In genomic region chr6:148761532-148761951, GRCh38 we compare ENCODE assay signal across 8 cellular contexts. TPM values are rescaled to one million over a fixed set of nuclear protein-coding genes. Genes with fewer than 3 reads are reported as not detected.
A peak's percentile ranks its signal among the peaks of the same experiment; 100 is the strongest.
DNase-seq lines count a peak whose midpoint lies in the region; ATAC-seq, FAIRE-seq and TF ChIP-seq lines count a peak whose summit lies in the region.

No MANE protein-coding gene starts in this region.

- H2BK12ac ChIP-seq in H1 (ENCODE audit: low read depth, low read length) = no peak overlapping the region

- ATAC-seq in GM21367 (IDR thresholded peaks at IDR 0.05; ENCODE audit: unreplicated experiment) = peak; percentile 1
- 0 out of 3 replicates have a peak, but pooled peaks have one; percentile 13 for ATAC-seq in SK-N-SH treated with all-trans-retinoic acid at 6 μM for 48 hours

- H3K79me2 ChIP-seq in H1 (ENCODE audit: control insufficient read depth in 1 of 2, insufficient read depth in 2 of 2, low read length in 2 of 2) = peaks cover 20 to 95% of the 10 kb centered on the region in 2 experiments
- H3K79me2 ChIP-seq in osteoblast (ENCODE audit: insufficient read depth, low read length) = peaks cover 38% of the 10 kb centered on the region

- DNase-seq in H1 (ENCODE audit: low read depth in 1 of 2, low spot score in 2 of 2) (no peak), osteoblast (ENCODE audit: insufficient read length, low spot score, missing footprints) (no peak), HuH-7.5 (ENCODE audit: low spot score) (no peak), NCI-H1417 treated with DMSO at 0.1 percent for 48 hours (lab: John Stamatoyannopoulos, UW) (no peak), SK-N-DZ (ENCODE audit: low spot score) (no peak), NCI-H524 (lab: John Stamatoyannopoulos, UW) (no peak)

- H3K4me3 ChIP-seq in H1 (ENCODE audit: extremely low read depth in 1 of 4, insufficient read depth in 2 of 4, low read depth in 3 of 4, low read length in 4 of 4) (no peak overlapping the region), osteoblast (ENCODE audit: insufficient read depth, low read length) (peak overlapping the region; percentile 63)

- H2AK5ac ChIP-seq in H1 (ENCODE audit: low read depth, low read length) = no peak overlapping the region

- no peak for TF ChIP-seq RAD21 in H1 (IDR thresholded peaks at IDR 0.05 in 1 of 2, conservative IDR thresholded peaks at IDR 0.05 in 1 of 2; ENCODE audit: low read depth in 2 of 2, low read length in 2 of 2)

- H2BK20ac ChIP-seq in H1 (ENCODE audit: low read length) = no peak overlapping the region

- H3K27me3 ChIP-seq in H1 (replicated peaks in 1 of 4; ENCODE audit: control insufficient read depth in 3 of 4, extremely low read depth in 1 of 4, insufficient read depth in 3 of 4, low read length in 3 of 4) (no peaks in the 10 kb centered on the region), osteoblast (ENCODE audit: insufficient read depth, low read length) (no peaks in the 10 kb centered on the region)

- no peak overlapping the region for H4K8ac ChIP-seq in H1 (ENCODE audit: extremely low read depth, insufficient read depth, low read length)

- 83% methylated on average over 7 of the region's 7 CpGs; no CpG with 5 or more reads in 1 of the 2 experiments for WGBS in H1 (ENCODE audit: extremely low coverage in 1 of 2, insufficient coverage in 1 of 2, insufficient read length in 1 of 2, insufficient replicate concordance in 2 of 2, low coverage in 1 of 2, low lambda C conversion rate in 2 of 2, missing lambda C conversion rate in 1 of 2), 2 experiments

- H3K27ac ChIP-seq in H1 (ENCODE audit: low read depth, low read length) = no peak overlapping the region; the same call in 1 of the 2 replicates
- H3K27ac ChIP-seq in osteoblast (ENCODE audit: low read depth, low read length) = peak overlapping the region; percentile 94

- POLR2A ChIA-PET in H1 (lab: Charles Lee; ENCODE audit: partially characterized antibody) = interaction anchor here (0.7 to 1.8 kb wide), 3 partner anchors 9 to 11 kb away, joined by 3 to 7 read pairs (median 4); no protein-coding TSS in a partner anchor

- H3K4me2 ChIP-seq in H1 (ENCODE audit: insufficient read depth in 1 of 2, low read depth in 2 of 2, low read length in 2 of 2) (peak overlapping the region in 1 of 2 experiments; percentile 24; a peak in 2 of 4 replicates), osteoblast (ENCODE audit: insufficient read depth, low read length) (peak overlapping the region; percentile 91)

- H2BK120ac ChIP-seq in H1 (replicated peaks; ENCODE audit: low read depth, low read length) = no peak overlapping the region

- TF ChIP-seq CTCF in H1 (IDR thresholded peaks at IDR 0.05; ENCODE audit: control extremely low read depth in 1 of 3, insufficient read depth in 1 of 3, low read depth in 1 of 3, low read length in 3 of 3) (no peak), osteoblast (IDR thresholded peaks at IDR 0.05; ENCODE audit: extremely low read depth, low read depth, low read length) (no peak)

- H2BK5ac ChIP-seq in H1 (ENCODE audit: low read depth, low read length) = no peak overlapping the region

- TF ChIP-seq EP300 in H1 (IDR thresholded peaks at IDR 0.05; ENCODE audit: borderline replicate concordance in 1 of 2, low read depth in 2 of 2, low read length in 2 of 2) = no peak

- H3K56ac ChIP-seq in H1 (replicated peaks; ENCODE audit: insufficient read length, low read depth, low read length) = no peak overlapping the region

- no peak for TF ChIP-seq POLR2A in H1 (IDR thresholded peaks at IDR 0.05; ENCODE audit: control extremely low read depth in 1 of 2, low read depth in 2 of 2, low read length in 2 of 2)

- FAIRE-seq in H1 (lab: Jason Lieb, UNC) = no peak

- CTCF ChIA-PET in H1 (lab: Charles Lee; ENCODE audit: partially characterized antibody) = interaction anchor here (0.9 to 1.0 kb wide), 4 partner anchors 11 to 54 kb away, joined by 3 to 6 read pairs (median 4); no protein-coding TSS in a partner anchor

- H2BK15ac ChIP-seq in H1 (ENCODE audit: low read length) = no peak overlapping the region

- H3K4me1 ChIP-seq in H1 (replicated peaks in 1 of 4; ENCODE audit: control insufficient read depth in 3 of 4, insufficient read depth in 4 of 4, low read length in 3 of 4) (peaks cover 7 to 23% (median 20%) of the 10 kb centered on the region in 4 experiments), osteoblast (ENCODE audit: insufficient read depth, low read length) (peaks cover 29% of the 10 kb centered on the region)

- H3K4ac ChIP-seq in H1 (replicated peaks; ENCODE audit: insufficient read length, low read depth, low read length) = no peak overlapping the region

- peaks cover 5 to 18% of the 10 kb centered on the region in 2 experiments for H4K20me1 ChIP-seq in H1 (replicated peaks in 1 of 2; ENCODE audit: control insufficient read depth in 1 of 2, insufficient read depth in 2 of 2, low read length in 2 of 2)
- H4K20me1 ChIP-seq in osteoblast (ENCODE audit: insufficient read depth, low read length) = peaks cover 20% of the 10 kb centered on the region

- H3K9ac ChIP-seq in H1 (replicated peaks in 1 of 4; ENCODE audit: extremely low read depth in 1 of 4, low read depth in 3 of 4, low read length in 3 of 4) = no peak overlapping the region

- no peaks in the 10 kb centered on the region for H3K9me3 ChIP-seq in H1 (ENCODE audit: insufficient read depth in 2 of 2, low read depth in 1 of 2, low read length in 1 of 2)
- H3K9me3 ChIP-seq in osteoblast (ENCODE audit: low read depth, low read length) = no peaks in the 10 kb centered on the region

- H3K79me1 ChIP-seq in H1 (ENCODE audit: low read depth, low read length) = peaks cover 9% of the 10 kb centered on the region

- H3K23ac ChIP-seq in H1 (ENCODE audit: insufficient read length) = no peak overlapping the region

- no peak overlapping the region for H4K91ac ChIP-seq in H1 (replicated peaks; ENCODE audit: insufficient read length, low read length)

- H3K18ac ChIP-seq in H1 (ENCODE audit: extremely low read depth, low read length) = peak overlapping the region; percentile 55

- H3K14ac ChIP-seq in H1 (ENCODE audit: insufficient read length) = no peak overlapping the region

- no peak overlapping the region for H4K5ac ChIP-seq in H1 (ENCODE audit: insufficient read length, low read depth, low read length)

- H3K36me3 ChIP-seq in H1 (ENCODE audit: control insufficient read depth in 2 of 4, insufficient read depth in 4 of 4, low read length in 3 of 4) (no peaks in the 10 kb centered on the region), osteoblast (ENCODE audit: insufficient read depth, low read length) (no peaks in the 10 kb centered on the region)

- H3K23me2 ChIP-seq in H1 (ENCODE audit: low read depth, low read length) = no peaks in the 10 kb centered on the region

- H2AFZ ChIP-seq in H1 (ENCODE audit: low read length) = no peak overlapping the region
- peak overlapping the region; percentile 11 for H2AFZ ChIP-seq in osteoblast (ENCODE audit: low read length)

TF ChIP-seq in SK-N-SH treated with all-trans-retinoic acid at 6 μM for 48 hours, 23 proteins besides CTCF, POLR2A, EP300 and RAD21:
- TF ChIP-seq OSR1 (CRISPR knock-in tag; IDR thresholded peaks at IDR 0.05) = no peak
- TF ChIP-seq POU6F1 (CRISPR knock-in tag; IDR thresholded peaks at IDR 0.05; ENCODE audit: borderline replicate concordance, low read depth) = no peak

TF ChIP-seq in H1, 55 proteins besides CTCF, POLR2A, EP300 and RAD21 (continues in another document):
- no peak for TF ChIP-seq EZH2 (IDR thresholded peaks at IDR 0.05; ENCODE audit: low read depth, low read length, severe bottlenecking)
- no peak for TF ChIP-seq JUN (IDR thresholded peaks at IDR 0.05; ENCODE audit: low read depth, low read length)
- no peak for TF ChIP-seq GTF2F1 (IDR thresholded peaks at IDR 0.05; ENCODE audit: borderline replicate concordance, low read depth, low read length)
- TF ChIP-seq SP2 (IDR thresholded peaks at IDR 0.05; ENCODE audit: low read length) = no peak
- no peak for TF ChIP-seq NRF1 (IDR thresholded peaks at IDR 0.05; ENCODE audit: low read depth, low read length)
- TF ChIP-seq RXRA (IDR thresholded peaks at IDR 0.05; ENCODE audit: insufficient read depth, low read depth, low read length) = no peak
- no peak for TF ChIP-seq PHF8 (conservative IDR thresholded peaks at IDR 0.05; ENCODE audit: low read depth, low read length)
- TF ChIP-seq CREB1 (IDR thresholded peaks at IDR 0.05) = no peak
- no peak for TF ChIP-seq BCL11A (IDR thresholded peaks at IDR 0.05; ENCODE audit: low read depth in 2 of 2, low read length in 2 of 2)
- TF ChIP-seq KDM1A (IDR thresholded peaks at IDR 0.05; ENCODE audit: borderline replicate concordance, low read length) = no peak
- TF ChIP-seq KDM4A (IDR thresholded peaks at IDR 0.05; ENCODE audit: low read depth, low read length, severe bottlenecking) = no peak
- no peak for TF ChIP-seq MAFK (IDR thresholded peaks at IDR 0.05; ENCODE audit: low read depth, low read length)
- no peak for TF ChIP-seq USF2 (IDR thresholded peaks at IDR 0.05; ENCODE audit: low read length)
- TF ChIP-seq SIN3A (conservative IDR thresholded peaks at IDR 0.05 in 1 of 2, IDR thresholded peaks at IDR 0.05 in 1 of 2; ENCODE audit: low read depth in 1 of 2, low read length in 2 of 2) = no peak
- TF ChIP-seq EGR1 (IDR thresholded peaks at IDR 0.05; ENCODE audit: borderline replicate concordance, low read depth, low read length) = no peak
- no peak for TF ChIP-seq HDAC6 (IDR thresholded peaks at IDR 0.05; ENCODE audit: low read depth, low read length)
- no peak for TF ChIP-seq RNF2 (IDR thresholded peaks at IDR 0.05; ENCODE audit: borderline replicate concordance, low read depth, low read length, missing control alignments, poor library complexity, severe bottlenecking)

RNA-seq across cellular contexts. Expression of gene UST, which starts 14.7 kb away (rescaled TPM):
- total RNA-seq in H1 (2021; fragmentation: NEBNext Ultra II Directional; extraction: Animal tissue kit (Norgen Biotek cat#: 25700)) = 31.9 and 34.5 TPM in 2 replicates
- polyA plus RNA-seq in H1 (2011; rRNA removed) = 9.5 and 13.5 TPM in 2 replicates
- 14.5 TPM for polyA plus RNA-seq in H1 (2011; cell fraction: cytosol; rRNA removed)
- polyA plus RNA-seq in H1 (2011; cell fraction: nucleus; rRNA removed) = 11.0 TPM
- 19.6 to 25.7 TPM (median 21.6 TPM) in 4 replicates for polyA plus RNA-seq in H1 (2012, experiment 1 of 2)
- polyA plus RNA-seq in H1 (2012, experiment 2 of 2) = 14.0 TPM
- 36.2 TPM for polyA plus RNA-seq in H1 (2013, experiment 1 of 2)
- polyA plus RNA-seq in H1 (2013, experiment 2 of 2) = 38.7 TPM
- 16.8 and 20.8 TPM in 2 replicates for polyA minus RNA-seq in H1 (2011; rRNA and poly(A)+ RNA removed)
- polyA minus RNA-seq in H1 (2011; cell fraction: cytosol; rRNA and poly(A)+ RNA removed) = 17.0 TPM
- polyA minus RNA-seq in H1 (2011; cell fraction: nucleus; rRNA and poly(A)+ RNA removed) = 28.7 TPM
- 18.1 and 21.2 TPM in 2 replicates for total RNA-seq in osteoblast
- not detected in 2 replicates for polyA plus RNA-seq in SK-N-DZ (2014; cell fraction: cytosol; rRNA removed)
- not detected in 2 replicates for polyA plus RNA-seq in SK-N-DZ (2014; cell fraction: nucleus; rRNA removed)
